Comparison of ENCODE assay signal across 25 cellular contexts in genomic region chr1:3714814-3715213, GRCh38. TPM values are rescaled to one million over a fixed set of nuclear protein-coding genes. Genes with fewer than 3 reads are reported as not detected.
DNase-seq lines count a peak whose midpoint lies in the region; ATAC-seq and TF ChIP-seq lines count a peak whose summit lies in the region.
"Had no signal": no experiment of that assay in that cellular context is flagged by ENCODE, and none has a peak within 500 bp of the region (broad histone marks: within the 10 kb centered on the region; RNA-seq: fewer than 3 reads in every experiment).

No MANE protein-coding gene starts in this region.

- H3K9me3 ChIP-seq in osteoblast (ENCODE audit: low read depth, low read length) (no peaks in the 10 kb centered on the region), suprapubic skin (no peaks in the 10 kb centered on the region)
- H3K9me3 ChIP-seq: BE2C, Peyer's patch had no signal

- no peak overlapping the region for H2AFZ ChIP-seq in osteoblast (ENCODE audit: low read length)

- no peak for TF ChIP-seq EP300 in suprapubic skin (IDR thresholded peaks at IDR 0.05)

- H3K4me2 ChIP-seq in osteoblast (ENCODE audit: insufficient read depth, low read length), result no peak overlapping the region

- H3K36me3 ChIP-seq in osteoblast (ENCODE audit: insufficient read depth, low read length) (no peaks in the 10 kb centered on the region), suprapubic skin (no peaks in the 10 kb centered on the region)
- H3K36me3 ChIP-seq: BE2C, Peyer's patch had no signal

- H3K4me1 ChIP-seq in osteoblast (ENCODE audit: insufficient read depth, low read length), result no peaks in the 10 kb centered on the region
- H3K4me1 ChIP-seq in suprapubic skin, result peaks cover 65% of the 10 kb centered on the region
- H3K4me1 ChIP-seq: Peyer's patch had no signal

- TF ChIP-seq POLR2A in suprapubic skin (IDR thresholded peaks at IDR 0.05), result no peak

- WGBS in suprapubic skin, result 80% methylated on average over 2 of the region's 10 CpGs

- DNase-seq in RWPE1 (ENCODE audit: low spot score) (no peak), cerebellar cortex (ENCODE audit: low spot score) (peak; percentile 31), osteoblast (ENCODE audit: insufficient read length, low spot score, missing footprints) (peak; percentile 93), substantia nigra (lab: John Stamatoyannopoulos, UW) (peak in 15 of 49 donors; percentile 24 to 70 (median 52)), suprapubic skin (ENCODE audit: low spot score in 2 of 2) (no peak), T-helper 2 cell (no peak)
- DNase-seq: DMS79, H7, HFFc6, MV-4-11, NCI-H1105 treated with DMSO at 0.1 percent for 48 hours, NCI-H2081, NCI-H2171 treated with DMSO at 0.1 percent for 48 hours, NCI-H524 treated with DMSO at 0.1 percent for 48 hours, NCI-H82, Peyer's patch had no signal

- H3K27ac ChIP-seq in RWPE1, result peak overlapping the region; percentile 100
- no peak overlapping the region for H3K27ac ChIP-seq in osteoblast (ENCODE audit: low read depth, low read length)
- peak overlapping the region; percentile 87 for H3K27ac ChIP-seq in substantia nigra (ENCODE audit: low read depth, low read length, poor library complexity, severe bottlenecking)
- H3K27ac ChIP-seq in suprapubic skin, result no peak overlapping the region
- H3K27ac ChIP-seq: HL-60, Peyer's patch had no signal

- H4K20me1 ChIP-seq in osteoblast (ENCODE audit: insufficient read depth, low read length), result no peaks in the 10 kb centered on the region

- TF ChIP-seq CTCF in RWPE1 (conservative IDR thresholded peaks at IDR 0.05; ENCODE audit: low read depth), result no peak
- no peak for TF ChIP-seq CTCF in osteoblast (IDR thresholded peaks at IDR 0.05; ENCODE audit: extremely low read depth, low read depth, low read length)
- TF ChIP-seq CTCF in suprapubic skin (IDR thresholded peaks at IDR 0.05), result no peak

- no peaks in the 10 kb centered on the region for H3K79me2 ChIP-seq in osteoblast (ENCODE audit: insufficient read depth, low read length)

- no peak for ATAC-seq in GM19328 (IDR thresholded peaks at IDR 0.05; ENCODE audit: unreplicated experiment)
- ATAC-seq: HepG2 had no signal

- no peak overlapping the region for H3K4me3 ChIP-seq in osteoblast (ENCODE audit: insufficient read depth, low read length)
- no peak overlapping the region for H3K4me3 ChIP-seq in suprapubic skin
- H3K4me3 ChIP-seq: Peyer's patch had no signal

- POLR2A ChIA-PET in RWPE1 (lab: Yijun Ruan, JAX; ENCODE audit: low non-redundant PET), result interaction anchor here (1.2 kb wide), 1 partner anchor 34 kb away, joined by 3 read pairs; no protein-coding TSS in a partner anchor

- peaks cover 6% of the 10 kb centered on the region for H3K27me3 ChIP-seq in osteoblast (ENCODE audit: insufficient read depth, low read length)
- peaks cover 84% of the 10 kb centered on the region for H3K27me3 ChIP-seq in suprapubic skin
- H3K27me3 ChIP-seq: BE2C, Peyer's patch had no signal

- CTCF ChIA-PET in RWPE1 (lab: Yijun Ruan, JAX), result interaction anchor here (0.6 to 2.4 kb wide), 2 partner anchors 10 to 20 kb away, joined by 3 to 11 read pairs; no protein-coding TSS in a partner anchor

RNA-seq across cellular contexts. Expression of gene CCDC27, which starts 37.4 kb away (rescaled TPM):
- total RNA-seq in osteoblast (not detected in 2 replicates), suprapubic skin (not detected)
- total RNA-seq: A673, HepG2, HFFc6, HT-29, M059J, OCI-LY7, Peyer's patch, Right ventricle myocardium inferior had no signal

RNA-seq across cellular contexts. Expression of gene SMIM1, which starts 57.7 kb away (rescaled TPM):
- not detected in 2 replicates for total RNA-seq in osteoblast
- total RNA-seq in suprapubic skin, result 1 to 10 TPM in 3 of 4 donors, not detected in 1; 3.2 to 8.4 (median 3.4) TPM
- total RNA-seq: HT-29, M059J, Peyer's patch had no signal

Comparison
In these comparisons a context has a peak if more than half of its experiments do, and no peak if none do; other contexts are left out.
1. DNase-seq: peak in cerebellar cortex (single experiment) and osteoblast (single experiment); none in RWPE1 (single experiment), suprapubic skin (0 of 2) and T-helper 2 cell (0 of 5).
2. H3K27ac ChIP-seq: peak in RWPE1 (single experiment) and substantia nigra (single experiment); none in osteoblast (single experiment) and suprapubic skin (single experiment).